Comparison of ENCODE assay signal across 8 cellular contexts in genomic region chr19:57820599-57820998, GRCh38. TPM values are rescaled to one million over a fixed set of nuclear protein-coding genes. Genes with fewer than 3 reads are reported as not detected.
A peak's percentile ranks its signal among the peaks of the same experiment; 100 is the strongest.
DNase-seq lines count a peak whose midpoint lies in the region; ATAC-seq and TF ChIP-seq lines count a peak whose summit lies in the region.
"Had no signal": no experiment of that assay in that cellular context is flagged by ENCODE, and none has a peak within 500 bp of the region (broad histone marks: within the 10 kb centered on the region; RNA-seq: fewer than 3 reads in every experiment).

No MANE protein-coding gene starts in this region.

- intact Hi-C loops in activated CD4-positive, alpha-beta memory T cell treated with anti-CD3 and anti-CD28 coated beads for 36 hours (cut with micrococcal nuclease) = no loop called here
- intact Hi-C loops in spleen (cut with DNase I; ENCODE audit: low total_unique reads) = no loop called here

- H3K27ac ChIP-seq in HEK293 (ENCODE audit: extremely low read depth, low read depth, low read length) = no peak overlapping the region; the same call in 1 of the 2 replicates
- H3K27ac ChIP-seq in iPS DF 6.9 (ENCODE audit: low read length) = no peak overlapping the region
- H3K27ac ChIP-seq in spleen = peak overlapping the region in 5 of 8 donors; percentile 81 to 88 (median 85)

- peak overlapping the region; percentile 95 for H3K27ac Mint-ChIP-seq in activated CD4-positive, alpha-beta memory T cell treated with anti-CD3 and anti-CD28 coated beads for 36 hours

- CTCF ChIA-PET in HEK293 (lab: Yijun Ruan, JAX) = interaction anchor here (0.6 kb wide), 1 partner anchor 25 kb away, joined by 4 read pairs; no protein-coding TSS in a partner anchor
- CTCF ChIA-PET in activated CD4-positive, alpha-beta memory T cell treated with anti-CD3 and anti-CD28 coated beads for 36 hours (lab: Charles Lee) = interaction anchor here (0.6 kb wide), 1 partner anchor 9 kb away, joined by 3 read pairs; the partner anchor contains the start of gene ZNF587B

- H3K4me1 Mint-ChIP-seq in activated CD4-positive, alpha-beta memory T cell treated with anti-CD3 and anti-CD28 coated beads for 36 hours (ENCODE audit: low read depth) = peaks cover 42% of the 10 kb centered on the region

- H3K9me3 ChIP-seq in HEK293 (ENCODE audit: control insufficient read depth, insufficient read depth, low read depth, low read length) (no peaks in the 10 kb centered on the region), iPS DF 6.9 (ENCODE audit: control insufficient read depth, insufficient read depth, low read length) (no peaks in the 10 kb centered on the region), spleen (no peaks in the 10 kb centered on the region)

- H3K36me3 ChIP-seq in HEK293 (ENCODE audit: control insufficient read depth in 2 of 2, insufficient read depth in 1 of 2, low read length in 2 of 2) (peaks cover 17 to 30% of the 10 kb centered on the region in 2 experiments; a peak in 2 of 3 replicates), iPS DF 6.9 (ENCODE audit: control insufficient read depth, insufficient read depth, low read length) (no peaks in the 10 kb centered on the region), spleen (peaks cover 0 to 38% (median 0%) of the 10 kb centered on the region in 6 donors)

- peak overlapping the region; percentile 98 for H3K4me3 Mint-ChIP-seq in activated CD4-positive, alpha-beta memory T cell treated with anti-CD3 and anti-CD28 coated beads for 36 hours

- in situ Hi-C loops in GM13976 (cut with MboI; ENCODE audit: low sequenced_read_pairs, unreplicated experiment) = no loop called here

- H3K4me3 ChIP-seq in HEK293 (ENCODE audit: low read depth, low read length) = peak overlapping the region; percentile 97
- H3K4me3 ChIP-seq in iPS DF 6.9 (ENCODE audit: low read length) = peak overlapping the region; percentile 99; the same call in 1 of the 2 replicates
- peak overlapping the region in 7 of 8 donors; percentile 67 to 85 (median 75) for H3K4me3 ChIP-seq in spleen

- TF ChIP-seq CTCF in HEK293 (tag by site-specific recombination; IDR thresholded peaks at IDR 0.05) (no peak), spleen (IDR thresholded peaks at IDR 0.05 in 8 of 11, conservative IDR thresholded peaks at IDR 0.05 in 3 of 11) (no peak), GM13976 (IDR thresholded peaks at IDR 0.05; ENCODE audit: borderline replicate concordance, control extremely low read depth, extremely low read depth, insufficient read depth, missing control alignments) (no peak)

- WGBS in iPS DF 6.9 (ENCODE audit: insufficient coverage, insufficient read length) = no CpG with 5 or more reads among the region's 6 CpGs
- WGBS in spleen, 5 donors = 79 to 93% (median 86%) methylated on average over 6 of the region's 6 CpGs

- POLR2A ChIA-PET in HEK293 (lab: Yijun Ruan, JAX) = interaction anchor here (1.7 kb wide), 1 partner anchor 20 kb away, joined by 6 read pairs; no protein-coding TSS in a partner anchor
- POLR2A ChIA-PET in activated CD4-positive, alpha-beta memory T cell treated with anti-CD3 and anti-CD28 coated beads for 36 hours (lab: Charles Lee) = no interaction called here

- H3K27me3 ChIP-seq in iPS DF 6.9 (ENCODE audit: control insufficient read depth, insufficient read depth, low read length) (no peaks in the 10 kb centered on the region), spleen (replicated peaks in 1 of 7) (no peaks in the 10 kb centered on the region)

- H3K9me3 Mint-ChIP-seq in activated CD4-positive, alpha-beta memory T cell treated with anti-CD3 and anti-CD28 coated beads for 36 hours = no peaks in the 10 kb centered on the region

- no peak for DNase-seq in activated CD4-positive, alpha-beta memory T cell treated with anti-CD3 and anti-CD28 coated beads for 36 hours
- no peak for DNase-seq in iPS DF 6.9 (ENCODE audit: low read depth, low spot score)
- no peak for DNase-seq in spleen
- no peak for DNase-seq in NCI-H2107 treated with DMSO at 0.1 percent for 48 hours (lab: John Stamatoyannopoulos, UW; ENCODE audit: unreplicated experiment)
- no peak for DNase-seq in GM13976 (ENCODE audit: low spot score)
- DNase-seq: RPMI8226 had no signal

- ATAC-seq in HG03571 (IDR thresholded peaks at IDR 0.05; ENCODE audit: unreplicated experiment) = no peak

- H3K36me3 Mint-ChIP-seq in activated CD4-positive, alpha-beta memory T cell treated with anti-CD3 and anti-CD28 coated beads for 36 hours = peaks cover 32% of the 10 kb centered on the region

- TF ChIP-seq POLR2A in spleen (IDR thresholded peaks at IDR 0.05) = no peak

- no peaks in the 10 kb centered on the region for H3K27me3 Mint-ChIP-seq in activated CD4-positive, alpha-beta memory T cell treated with anti-CD3 and anti-CD28 coated beads for 36 hours

- peaks cover 2% of the 10 kb centered on the region; the same call in 1 of the 2 replicates for H3K4me1 ChIP-seq in HEK293 (ENCODE audit: control insufficient read depth, insufficient read depth, low read length)
- H3K4me1 ChIP-seq in iPS DF 6.9 (ENCODE audit: control insufficient read depth, insufficient read depth, low read length) = peaks cover 1% of the 10 kb centered on the region; the same call in 1 of the 2 replicates
- peaks cover 0 to 48% (median 28%) of the 10 kb centered on the region in 6 donors for H3K4me1 ChIP-seq in spleen

TF ChIP-seq in HEK293, 187 proteins besides CTCF, POLR2A, EP300 and RAD21:
- TF ChIP-seq KLF10 (tag by site-specific recombination; IDR thresholded peaks at IDR 0.05) (no peak), ZNF596 (tag by site-specific recombination; IDR thresholded peaks at IDR 0.05) (no peak), SCRT1 (tag by site-specific recombination; IDR thresholded peaks at IDR 0.05; ENCODE audit: borderline replicate concordance) (0 out of 2 replicates have a peak, but pooled peaks have one; percentile 15), KLF17 (tag by site-specific recombination; IDR thresholded peaks at IDR 0.05) (no peak), SCRT2 (tag by site-specific recombination; IDR thresholded peaks at IDR 0.05) (peak; percentile 83), ZNF239 (tag by site-specific recombination; IDR thresholded peaks at IDR 0.05) (no peak), ZSCAN16 (tag by site-specific recombination; IDR thresholded peaks at IDR 0.05) (no peak)

RNA-seq across cellular contexts. Expression of gene ZNF552, which starts 5.9 kb away (rescaled TPM):
- total RNA-seq in activated CD4-positive, alpha-beta memory T cell treated with anti-CD3 and anti-CD28 coated beads for 36 hours = 1 to 10 TPM; 4.8 to 6.1 TPM
- 10 to 100 TPM in 4 of 7 donors, 1 to 10 TPM in 3; 8.8 to 20.8 (median 10.5) TPM for total RNA-seq in spleen
- 1 to 10 TPM; 2.9 to 4.2 (median 4.0) TPM for polyA plus RNA-seq in spleen

RNA-seq across cellular contexts. Expression of gene ZNF587B, which starts 9.5 kb away (rescaled TPM):
- total RNA-seq in activated CD4-positive, alpha-beta memory T cell treated with anti-CD3 and anti-CD28 coated beads for 36 hours = 10 to 100 TPM; 14.2 to 15.2 TPM
- total RNA-seq in spleen = 10 to 100 TPM; 19.9 to 31.8 (median 26.0) TPM
- 1 to 10 TPM; 3.4 to 9.8 (median 3.9) TPM for polyA plus RNA-seq in spleen

RNA-seq across cellular contexts. Expression of gene ZNF587, which starts 29.1 kb away (rescaled TPM):
- 10 to 100 TPM; 20.9 to 23.9 TPM for total RNA-seq in activated CD4-positive, alpha-beta memory T cell treated with anti-CD3 and anti-CD28 coated beads for 36 hours
- 10 to 100 TPM; 23.8 to 46.5 (median 39.0) TPM for total RNA-seq in spleen
- polyA plus RNA-seq in spleen = 10 to 100 TPM in 1 of 3 donors, 1 to 10 TPM in 2; 3.9 to 20.2 (median 4.8) TPM

RNA-seq across cellular contexts. Expression of gene ZNF586, which starts 51.1 kb away (rescaled TPM):
- total RNA-seq in activated CD4-positive, alpha-beta memory T cell treated with anti-CD3 and anti-CD28 coated beads for 36 hours = 10 to 100 TPM; 11.5 to 11.7 TPM
- 10 to 100 TPM; 29.6 to 45.6 (median 35.2) TPM for total RNA-seq in spleen
- 1 to 10 TPM; 7.3 to 9.8 (median 9.0) TPM for polyA plus RNA-seq in spleen

Comparison
In these comparisons a context has a peak if more than half of its experiments do, and no peak if none do; other contexts are left out.
1. H3K27ac ChIP-seq: peak in spleen (5 of 8); none in HEK293 (single experiment) and iPS DF 6.9 (single experiment).
2. Peak in every context shown above with its lines, with median percentiles within 50 percentile points of each other: H3K4me3 ChIP-seq.